Comparison of ENCODE assay signal across 34 cellular contexts in genomic region chr16:55151901-55152300, GRCh38.
"Had no signal": no experiment of that assay in that cellular context is flagged by ENCODE, and none has a peak within 500 bp of the region (broad histone marks: within the 10 kb centered on the region; RNA-seq: fewer than 3 reads in every experiment).

No MANE protein-coding gene starts in this region.

- ATAC-seq: activated CD4-positive, CD25-positive, alpha-beta regulatory T cell treated with anti-CD3 and anti-CD28 coated beads, Interleukin-2, amount 50 U/mL, for 24 hours; activated CD8-positive, alpha-beta T cell treated with anti-CD3 and anti-CD28 coated beads for 36 hours; activated naive CD8-positive, alpha-beta T cell treated with anti-CD3 and anti-CD28 coated beads, Interleukin-2, amount 50 U/mL, for 24 hours; activated T-cell treated with anti-CD3 and anti-CD28 coated beads, Interleukin-2, amount 50 U/mL, for 4 hours; activated T-helper 17 cell treated with anti-CD3 and anti-CD28 coated beads, Interleukin-2, amount 50 U/mL, for 72 hours; body of pancreas; foreskin keratinocyte; gastrocnemius medialis; heart left ventricle; T-helper 17 cell had no signal

- H3K27ac ChIP-seq: adrenal gland, body of pancreas, epithelial cell of prostate, esophagus squamous epithelium, foreskin keratinocyte, gastrocnemius medialis, heart left ventricle, WERI-Rb-1 had no signal

- H3K27me3 Mint-ChIP-seq: activated CD8-positive, alpha-beta T cell treated with anti-CD3 and anti-CD28 coated beads for 36 hours had no signal

- H3K4me3 ChIP-seq: adrenal gland, body of pancreas, esophagus squamous epithelium, gastrocnemius medialis, heart left ventricle had no signal

- H3K4me3 Mint-ChIP-seq: activated B cell treated with CpG ODN at 0.5 μM for 24 hours; activated CD8-positive, alpha-beta T cell treated with anti-CD3 and anti-CD28 coated beads for 36 hours; activated naive CD4-positive, alpha-beta T cell treated with anti-CD3 and anti-CD28 coated beads, Interleukin-2, amount 50 U/mL, for 24 hours; activated naive CD8-positive, alpha-beta T cell treated with anti-CD3 and anti-CD28 coated beads for 36 hours; activated naive CD8-positive, alpha-beta T cell treated with anti-CD3 and anti-CD28 coated beads, Interleukin-2, amount 50 U/mL, for 24 hours; activated T-cell treated with anti-CD3 and anti-CD28 coated beads, Interleukin-2, amount 50 U/mL, for 4 hours; activated T-helper 17 cell treated with anti-CD3 and anti-CD28 coated beads, Interleukin-2, amount 50 U/mL, for 72 hours; T-helper 17 cell; T-helper 2 cell treated with Interferon-gamma antibody and Interleukin-4, amounts not matched to agents 5 μg/mL and 100 μg/mL, for 36 hours had no signal

- H3K4me1 ChIP-seq: adrenal gland, body of pancreas, esophagus squamous epithelium, foreskin keratinocyte, gastrocnemius medialis, heart left ventricle had no signal

- H3K36me3 ChIP-seq: adrenal gland, esophagus squamous epithelium, gastrocnemius medialis, heart left ventricle, WERI-Rb-1 had no signal

- H3K9me3 Mint-ChIP-seq: activated B cell treated with CpG ODN at 0.5 μM for 24 hours; activated CD8-positive, alpha-beta T cell treated with anti-CD3 and anti-CD28 coated beads for 36 hours; activated naive CD4-positive, alpha-beta T cell treated with anti-CD3 and anti-CD28 coated beads, Interleukin-2, amount 50 U/mL, for 24 hours; activated naive CD8-positive, alpha-beta T cell treated with anti-CD3 and anti-CD28 coated beads for 36 hours; activated naive CD8-positive, alpha-beta T cell treated with anti-CD3 and anti-CD28 coated beads, Interleukin-2, amount 50 U/mL, for 24 hours; activated T-cell treated with anti-CD3 and anti-CD28 coated beads, Interleukin-2, amount 50 U/mL, for 4 hours; activated T-helper 17 cell treated with anti-CD3 and anti-CD28 coated beads, Interleukin-2, amount 50 U/mL, for 72 hours; T-helper 2 cell treated with Interferon-gamma antibody and Interleukin-4, amounts not matched to agents 5 μg/mL and 100 μg/mL, for 36 hours had no signal

- H3K27ac Mint-ChIP-seq: activated B cell treated with CpG ODN at 0.5 μM for 24 hours; activated CD8-positive, alpha-beta T cell treated with anti-CD3 and anti-CD28 coated beads for 36 hours; activated naive CD4-positive, alpha-beta T cell treated with anti-CD3 and anti-CD28 coated beads, Interleukin-2, amount 50 U/mL, for 24 hours; activated naive CD8-positive, alpha-beta T cell treated with anti-CD3 and anti-CD28 coated beads for 36 hours; activated naive CD8-positive, alpha-beta T cell treated with anti-CD3 and anti-CD28 coated beads, Interleukin-2, amount 50 U/mL, for 24 hours; activated T-helper 17 cell treated with anti-CD3 and anti-CD28 coated beads, Interleukin-2, amount 50 U/mL, for 72 hours; T-helper 17 cell; T-helper 2 cell treated with Interferon-gamma antibody and Interleukin-4, amounts not matched to agents 5 μg/mL and 100 μg/mL, for 36 hours had no signal

- H3K9me3 ChIP-seq: adrenal gland, body of pancreas, esophagus squamous epithelium, gastrocnemius medialis, heart left ventricle had no signal

- DNase-seq: activated B cell treated with CpG ODN at 0.5 μM for 24 hours; activated CD4-positive, alpha-beta T cell treated with anti-CD3 and anti-CD28 coated beads for 48 hours; activated CD4-positive, alpha-beta T cell treated with anti-CD3 and anti-CD28 coated beads, Interleukin-2, amount 50 U/mL, for 1 hour; activated CD4-positive, alpha-beta T cell treated with anti-CD3 and anti-CD28 coated beads, Interleukin-2, amount 50 U/mL, for 48 hours; activated CD8-positive, alpha-beta memory T cell treated with anti-CD3 and anti-CD28 coated beads for 24 hours; activated CD8-positive, alpha-beta T cell treated with anti-CD3 and anti-CD28 coated beads for 36 hours; activated effector memory CD4-positive, alpha-beta T cell treated with Interleukin-2 at 50 U/mL for 16 hours; activated gamma-delta T cell treated with Interleukin-2 at 50 U/mL for 16 hours; activated naive CD4-positive, alpha-beta T cell treated with Interleukin-2 at 50 U/mL for 16 hours; activated naive CD8-positive, alpha-beta T cell treated with anti-CD3 and anti-CD28 coated beads for 36 hours; activated naive CD8-positive, alpha-beta T cell treated with anti-CD3 and anti-CD28 coated beads, Interleukin-2, amount 50 U/mL, for 24 hours; activated T-cell treated with anti-CD3 and anti-CD28 coated beads, Interleukin-2, amount 50 U/mL, for 4 hours; adrenal gland; amygdala; aorta; body of pancreas; caudate nucleus; cortex of kidney; dermis blood vessel endothelial cell; effector CD8-positive, alpha-beta T cell; esophagus squamous epithelium; foreskin keratinocyte; gastrocnemius medialis; glutamatergic neuron; heart left ventricle; T-helper 1 cell; T-helper 17 cell; T1000; WERI-Rb-1 had no signal

- H3K4me1 Mint-ChIP-seq: activated naive CD4-positive, alpha-beta T cell treated with anti-CD3 and anti-CD28 coated beads, Interleukin-2, amount 50 U/mL, for 24 hours; activated naive CD8-positive, alpha-beta T cell treated with anti-CD3 and anti-CD28 coated beads for 36 hours; activated naive CD8-positive, alpha-beta T cell treated with anti-CD3 and anti-CD28 coated beads, Interleukin-2, amount 50 U/mL, for 24 hours; activated T-helper 17 cell treated with anti-CD3 and anti-CD28 coated beads, Interleukin-2, amount 50 U/mL, for 72 hours; T-helper 17 cell had no signal

- H3K36me3 Mint-ChIP-seq: activated naive CD4-positive, alpha-beta T cell treated with anti-CD3 and anti-CD28 coated beads, Interleukin-2, amount 50 U/mL, for 24 hours; activated naive CD8-positive, alpha-beta T cell treated with anti-CD3 and anti-CD28 coated beads for 36 hours had no signal

- H3K27me3 ChIP-seq: adrenal gland, body of pancreas, foreskin keratinocyte had no signal
